8 cellular contexts compared by ENCODE assay signal in genomic region chr1:32818804-32819541, GRCh38. TPM values are rescaled to one million over a fixed set of nuclear protein-coding genes. Genes with fewer than 3 reads are reported as not detected.
DNase-seq lines count a peak whose midpoint lies in the region; ATAC-seq and TF ChIP-seq lines count a peak whose summit lies in the region.

No MANE protein-coding gene starts in this region.

- H3K27me3 ChIP-seq in heart right ventricle = no peaks in the 10 kb centered on the region

- intact Hi-C loops in heart right ventricle (cut with DNase I) = loop anchor here in 3 of 10 donors (5.0 to 10.0 kb wide), 2 partner anchors 53 to 266 kb away; partner anchors contain the start of genes FNDC5 (in 3 of the 3) and AZIN2 (in 1 of the 3)
- intact Hi-C loops in left ventricle myocardium superior (cut with micrococcal nuclease) = no loop called here
- intact Hi-C loops in head of caudate nucleus (cut with DNase I) = loop anchor here (5.0 kb wide), 1 partner anchor 53 kb away; the partner anchor contains the start of gene FNDC5

- peak overlapping the region; percentile 95 for H3K4me3 Mint-ChIP-seq in T-helper 1 cell treated with Interleukin-12 subunit alpha and Interleukin-12 subunit beta and Interleukin-4 antibody, amounts not matched to agents 30 μg/mL and 1 μg/mL, for 36 hours
- peak overlapping the region; percentile 99 for H3K4me3 Mint-ChIP-seq in stimulated activated naive B cell treated with anti-CD40 and anti-IgM and Interleukin-4, amounts not matched to agents 10 μg/mL and 1 μg/mL and 100 μg/mL, for 72 hours

- 71% methylated on average over 11 of the region's 11 CpGs for WGBS in heart right ventricle, 2 donors

- H3K27me3 Mint-ChIP-seq in T-helper 1 cell treated with Interleukin-12 subunit alpha and Interleukin-12 subunit beta and Interleukin-4 antibody, amounts not matched to agents 30 μg/mL and 1 μg/mL, for 36 hours (ENCODE audit: low read depth) = no peaks in the 10 kb centered on the region
- no peaks in the 10 kb centered on the region for H3K27me3 Mint-ChIP-seq in stimulated activated naive B cell treated with anti-CD40 and anti-IgM and Interleukin-4, amounts not matched to agents 10 μg/mL and 1 μg/mL and 100 μg/mL, for 72 hours

- DNase-seq in heart right ventricle (no peak), left ventricle myocardium superior (no peak), head of caudate nucleus (peak in 30 of 42 donors; percentile 22 to 84 (median 58)), UCSD-AML1 (lab: John Stamatoyannopoulos, UW; ENCODE audit: unreplicated experiment) (no peak)
- peak; percentile 39 for DNase-seq in stimulated activated naive B cell treated with anti-CD40 and anti-IgM and Interleukin-4, amounts not matched to agents 10 μg/mL and 1 μg/mL and 100 μg/mL, for 72 hours

- peaks cover 0 to 10% (median 0%) of the 10 kb centered on the region in 9 donors for H3K36me3 ChIP-seq in heart right ventricle

- ATAC-seq in heart right ventricle (no peak), left ventricle myocardium superior (no peak), HG03103 (IDR thresholded peaks at IDR 0.05; ENCODE audit: low read depth, unreplicated experiment) (peak; percentile 37)
- peak; percentile 42 to 45 for ATAC-seq in stimulated activated naive B cell treated with anti-CD40 and anti-IgM and Interleukin-4, amounts not matched to agents 10 μg/mL and 1 μg/mL and 100 μg/mL, for 72 hours (replicated peaks)
- ATAC-seq in activated CD4-positive, CD25-positive, alpha-beta regulatory T cell treated with anti-CD3 and anti-CD28 coated beads, Interleukin-2, amount 50 U/mL, for 24 hours = no peak

- peaks cover 27% of the 10 kb centered on the region for H3K36me3 Mint-ChIP-seq in T-helper 1 cell treated with Interleukin-12 subunit alpha and Interleukin-12 subunit beta and Interleukin-4 antibody, amounts not matched to agents 30 μg/mL and 1 μg/mL, for 36 hours (ENCODE audit: low read depth)
- H3K36me3 Mint-ChIP-seq in stimulated activated naive B cell treated with anti-CD40 and anti-IgM and Interleukin-4, amounts not matched to agents 10 μg/mL and 1 μg/mL and 100 μg/mL, for 72 hours = peaks cover 8 to 21% of the 10 kb centered on the region in 2 donors

- no peak for TF ChIP-seq CTCF in heart right ventricle (IDR thresholded peaks at IDR 0.05)

- peak overlapping the region in 9 of 10 donors; percentile 92 to 99 (median 98) for H3K27ac ChIP-seq in heart right ventricle

- no peaks in the 10 kb centered on the region for H3K9me3 ChIP-seq in heart right ventricle

- H3K4me1 ChIP-seq in heart right ventricle = peaks cover 3 to 48% (median 41%) of the 10 kb centered on the region in 9 donors

- peaks cover 28% of the 10 kb centered on the region for H3K4me1 Mint-ChIP-seq in T-helper 1 cell treated with Interleukin-12 subunit alpha and Interleukin-12 subunit beta and Interleukin-4 antibody, amounts not matched to agents 30 μg/mL and 1 μg/mL, for 36 hours (ENCODE audit: low read depth)
- H3K4me1 Mint-ChIP-seq in stimulated activated naive B cell treated with anti-CD40 and anti-IgM and Interleukin-4, amounts not matched to agents 10 μg/mL and 1 μg/mL and 100 μg/mL, for 72 hours = peaks cover 19 to 49% of the 10 kb centered on the region in 2 donors

- H3K9me3 Mint-ChIP-seq in T-helper 1 cell treated with Interleukin-12 subunit alpha and Interleukin-12 subunit beta and Interleukin-4 antibody, amounts not matched to agents 30 μg/mL and 1 μg/mL, for 36 hours = no peaks in the 10 kb centered on the region
- H3K9me3 Mint-ChIP-seq in stimulated activated naive B cell treated with anti-CD40 and anti-IgM and Interleukin-4, amounts not matched to agents 10 μg/mL and 1 μg/mL and 100 μg/mL, for 72 hours = peaks cover 1 to 4% of the 10 kb centered on the region in 2 donors

- H3K4me3 ChIP-seq in heart right ventricle = peak overlapping the region; percentile 80 to 100 (median 90)

- peak overlapping the region; percentile 96 for H3K27ac Mint-ChIP-seq in T-helper 1 cell treated with Interleukin-12 subunit alpha and Interleukin-12 subunit beta and Interleukin-4 antibody, amounts not matched to agents 30 μg/mL and 1 μg/mL, for 36 hours
- peak overlapping the region; percentile 99 for H3K27ac Mint-ChIP-seq in stimulated activated naive B cell treated with anti-CD40 and anti-IgM and Interleukin-4, amounts not matched to agents 10 μg/mL and 1 μg/mL and 100 μg/mL, for 72 hours

RNA-seq across cellular contexts. Expression of gene S100PBP, which starts 1.5 kb away (rescaled TPM):
- total RNA-seq in heart right ventricle (10 to 100 TPM in 8 of 10 donors, 1 to 10 TPM in 2; 9.2 to 18.0 (median 11.5) TPM), left ventricle myocardium superior (15.7 TPM)
- 10 to 100 TPM in 1 of 2 donors, 1 to 10 TPM in 1; 3.7 to 19.2 TPM for polyA plus RNA-seq in heart right ventricle

RNA-seq across cellular contexts. Expression of gene YARS1, which starts 1.8 kb away (rescaled TPM):
- total RNA-seq in heart right ventricle = 10 to 100 TPM; 26.2 to 48.5 (median 31.0) TPM
- polyA plus RNA-seq in heart right ventricle = 10 to 100 TPM; 20.5 to 48.5 TPM
- 32.3 TPM for total RNA-seq in left ventricle myocardium superior

RNA-seq across cellular contexts. Expression of gene FNDC5, which starts 51.7 kb away (rescaled TPM):
- total RNA-seq in heart right ventricle (100 to 1,000 TPM in 2 of 10 donors, 10 to 100 TPM in 8; 44.7 to 130 (median 73.5) TPM), left ventricle myocardium superior (156 TPM)
- 10 to 100 TPM; 12.4 to 75.1 TPM for polyA plus RNA-seq in heart right ventricle

Comparison
In these comparisons a context has a peak if more than half of its experiments do, and no peak if none do; other contexts are left out.
1. ATAC-seq: peak in HG03103 (single experiment) and stimulated activated naive B cell treated with anti-CD40 and anti-IgM and Interleukin-4, amounts not matched to agents 10 μg/mL and 1 μg/mL and 100 μg/mL, for 72 hours (2 of 2); none in heart right ventricle (0 of 8), left ventricle myocardium superior (single experiment) and activated CD4-positive, CD25-positive, alpha-beta regulatory T cell treated with anti-CD3 and anti-CD28 coated beads, Interleukin-2, amount 50 U/mL, for 24 hours (0 of 2).
2. DNase-seq: peak in head of caudate nucleus (30 of 42) and stimulated activated naive B cell treated with anti-CD40 and anti-IgM and Interleukin-4, amounts not matched to agents 10 μg/mL and 1 μg/mL and 100 μg/mL, for 72 hours (single experiment); none in heart right ventricle (0 of 2), left ventricle myocardium superior (single experiment) and UCSD-AML1 (single experiment).